Comparison of ENCODE assay signal across 8 cellular contexts in genomic region chr1:55257958-55258357, GRCh38.
DNase-seq lines count a peak whose midpoint lies in the region; ATAC-seq lines count a peak whose summit lies in the region.

No MANE protein-coding gene starts in this region.

- peak; percentile 41 for ATAC-seq in GM19043 (IDR thresholded peaks at IDR 0.05; ENCODE audit: low read depth, unreplicated experiment)
- peak; percentile 69 for ATAC-seq in HG03432 (IDR thresholded peaks at IDR 0.05; ENCODE audit: unreplicated experiment)

- DNase-seq in activated CD8-positive, alpha-beta memory T cell treated with anti-CD3 and anti-CD28 coated beads, Interleukin-2, amount 50 U/mL, for 4 hours, result peak; percentile 68
- peak; percentile 20 for DNase-seq in stimulated activated CD8-positive, alpha-beta memory T cell treated with anti-CD3 and anti-CD28 coated beads, Interleukin-15, amount 100 ng/mL, for 1 hour (ENCODE audit: low read depth)
- DNase-seq in SW480 (ENCODE audit: low spot score) (no peak), pons (ENCODE audit: low spot score) (no peak), Kasumi-1 (lab: John Stamatoyannopoulos, UW) (no peak), inferior parietal cortex (ENCODE audit: extremely low spot score) (no peak)

Comparison
In these comparisons a context has a peak if more than half of its experiments do, and no peak if none do; other contexts are left out.
1. DNase-seq: peak in activated CD8-positive, alpha-beta memory T cell treated with anti-CD3 and anti-CD28 coated beads, Interleukin-2, amount 50 U/mL, for 4 hours (single experiment) and stimulated activated CD8-positive, alpha-beta memory T cell treated with anti-CD3 and anti-CD28 coated beads, Interleukin-15, amount 100 ng/mL, for 1 hour (single experiment); none in SW480 (single experiment), pons (single experiment), Kasumi-1 (0 of 2) and inferior parietal cortex (single experiment).